9 cellular contexts compared by ENCODE assay signal in genomic region chr6:41488392-41489129, GRCh38. TPM values are rescaled to one million over a fixed set of nuclear protein-coding genes. Genes with fewer than 3 reads are reported as not detected.
DNase-seq lines count a peak whose midpoint lies in the region; ATAC-seq and TF ChIP-seq lines count a peak whose summit lies in the region.
"Had no signal": no experiment of that assay in that cellular context is flagged by ENCODE, and none has a peak within 500 bp of the region (broad histone marks: within the 10 kb centered on the region; RNA-seq: fewer than 3 reads in every experiment).

No MANE protein-coding gene starts in this region.

- H2BK12ac ChIP-seq in mesenchymal stem cell (ENCODE audit: low read length in 2 of 2), result peak overlapping the region; percentile 18 to 70

- CTCF ChIA-PET in HEK293T (lab: Yijun Ruan, JAX), result interaction anchor here (1.4 kb wide), 1 partner anchor 64 kb away, joined by 8 read pairs; no protein-coding TSS in a partner anchor
- CTCF ChIA-PET in WTC11 (lab: Charles Lee), result interaction anchor here (0.7 to 2.6 kb wide), 4 partner anchors 33 to 114 kb away, joined by 3 to 10 read pairs (median 4); no protein-coding TSS in a partner anchor

- H3K18ac ChIP-seq in mesenchymal stem cell (ENCODE audit: low read depth in 1 of 2, low read length in 2 of 2), result peak overlapping the region; percentile 52 to 55

- no peak overlapping the region; the same call in 1 of the 2 replicates for H3K4me3 Mint-ChIP-seq in WTC11
- H3K4me3 Mint-ChIP-seq: activated CD4-positive, alpha-beta memory T cell treated with anti-CD3 and anti-CD28 coated beads for 36 hours had no signal

- peak overlapping the region; percentile 70 for H4K8ac ChIP-seq in mesenchymal stem cell (ENCODE audit: low read length)

- no peak overlapping the region for H3K23ac ChIP-seq in mesenchymal stem cell (ENCODE audit: low read length in 2 of 2)

- no peak overlapping the region for H3K4ac ChIP-seq in mesenchymal stem cell (ENCODE audit: low read depth in 1 of 2, low read length in 2 of 2)

- H3K79me1 ChIP-seq in mesenchymal stem cell (replicated peaks; ENCODE audit: low read length, poor library complexity, severe bottlenecking), result no peaks in the 10 kb centered on the region

- H3K9me3 Mint-ChIP-seq in WTC11, result no peaks in the 10 kb centered on the region
- H3K9me3 Mint-ChIP-seq: activated CD4-positive, alpha-beta memory T cell treated with anti-CD3 and anti-CD28 coated beads for 36 hours had no signal

- no peak overlapping the region for H3K14ac ChIP-seq in mesenchymal stem cell (ENCODE audit: low read length in 2 of 2)

- no peak overlapping the region for H2BK120ac ChIP-seq in mesenchymal stem cell (ENCODE audit: low read depth, low read length)

- POLR2A ChIA-PET in HEK293T (lab: Yijun Ruan, JAX) (no interaction called here), WTC11 (lab: Charles Lee) (interaction anchor here (0.6 kb wide), 1 partner anchor 115 kb away, joined by 3 read pairs; no protein-coding TSS in a partner anchor)

- H3K4me1 Mint-ChIP-seq in WTC11, result peaks cover 53% of the 10 kb centered on the region

- no peak for TF ChIP-seq CTCF in WTC11 (IDR thresholded peaks at IDR 0.05)

- H3K4me1 ChIP-seq in mesenchymal stem cell (ENCODE audit: control insufficient read depth, insufficient read depth, low read depth, low read length), result peaks cover 24% of the 10 kb centered on the region

- H3K36me3 Mint-ChIP-seq in WTC11, result no peaks in the 10 kb centered on the region
- H3K36me3 Mint-ChIP-seq: activated CD4-positive, alpha-beta memory T cell treated with anti-CD3 and anti-CD28 coated beads for 36 hours had no signal

- 5% methylated on average over 12 of the region's 13 CpGs for WGBS in mesenchymal stem cell

- ATAC-seq in WTC11 (peak; percentile 73), HG02970 (IDR thresholded peaks at IDR 0.05; ENCODE audit: low FRiP score, unreplicated experiment) (no peak), left lobe of liver (no peak)

- H3K27me3 ChIP-seq in mesenchymal stem cell (ENCODE audit: control insufficient read depth in 1 of 2, insufficient read depth in 1 of 2, low read length in 2 of 2), result peaks cover 21 to 28% of the 10 kb centered on the region in 2 experiments

- no peaks in the 10 kb centered on the region for H3K9me3 ChIP-seq in mesenchymal stem cell (ENCODE audit: control insufficient read depth, low read length)

- H3K27ac ChIP-seq in mesenchymal stem cell (ENCODE audit: low read length, poor library complexity, severe bottlenecking), result peak overlapping the region; percentile 41

- peak overlapping the region; percentile 87 for H2BK15ac ChIP-seq in mesenchymal stem cell (ENCODE audit: low read depth, poor library complexity, severe bottlenecking)

- H3K4me2 ChIP-seq in mesenchymal stem cell (ENCODE audit: low read length, poor library complexity, severe bottlenecking), result peak overlapping the region; percentile 52

- peak overlapping the region; percentile 25 for H2BK5ac ChIP-seq in mesenchymal stem cell (ENCODE audit: low read depth, low read length, poor library complexity, severe bottlenecking)

- peak overlapping the region in 1 of 2 experiments; percentile 4 for H3K4me3 ChIP-seq in mesenchymal stem cell (ENCODE audit: insufficient read depth in 1 of 2, low read depth in 1 of 2, low read length in 2 of 2)

- H3K27me3 Mint-ChIP-seq in WTC11 (ENCODE audit: low read depth), result peaks cover 46% of the 10 kb centered on the region

- H2AK5ac ChIP-seq in mesenchymal stem cell (ENCODE audit: low read length, severe bottlenecking), result no peak overlapping the region

- no peaks in the 10 kb centered on the region for H3K36me3 ChIP-seq in mesenchymal stem cell (ENCODE audit: control insufficient read depth in 1 of 2, insufficient read depth in 2 of 2, low read depth in 1 of 2, low read length in 2 of 2)

- H3K9ac ChIP-seq in mesenchymal stem cell (ENCODE audit: low read length), result no peak overlapping the region

- peak overlapping the region; percentile 43 for H4K91ac ChIP-seq in mesenchymal stem cell (ENCODE audit: low read length)

- DNase-seq in AG20443 (ENCODE audit: low spot score), result peak; percentile 82
- peak; percentile 52 for DNase-seq in HEK293T (ENCODE audit: extremely low spot score)
- peak; percentile 57 for DNase-seq in WTC11 (ENCODE audit: low spot score)
- DNase-seq in mesenchymal stem cell, result peak; percentile 93
- DNase-seq in D341Med (ENCODE audit: low spot score), result no peak
- DNase-seq in activated CD4-positive, alpha-beta T cell treated with anti-CD3 and anti-CD28 coated beads, Interleukin-2, amount 50 U/mL, for 4 hours, result no peak
- no peak for DNase-seq in left lobe of liver (ENCODE audit: low spot score)
- DNase-seq: activated CD4-positive, alpha-beta memory T cell treated with anti-CD3 and anti-CD28 coated beads for 36 hours had no signal

- H2AFZ ChIP-seq in mesenchymal stem cell (ENCODE audit: low read depth, low read length), result no peak overlapping the region

- H3K27ac Mint-ChIP-seq in WTC11, result no peak overlapping the region
- H3K27ac Mint-ChIP-seq: activated CD4-positive, alpha-beta memory T cell treated with anti-CD3 and anti-CD28 coated beads for 36 hours had no signal

TF ChIP-seq in HEK293T, 16 proteins besides CTCF, POLR2A, EP300 and RAD21:
- TF ChIP-seq ELF4 (IDR thresholded peaks at IDR 0.05), result no peak
- 0 out of 2 replicates have a peak, but pooled peaks have one; percentile 27 for TF ChIP-seq FOXM1 (IDR thresholded peaks at IDR 0.05; ENCODE audit: borderline replicate concordance)

TF ChIP-seq in WTC11, 78 proteins besides CTCF, POLR2A, EP300 and RAD21:
- no peak for TF ChIP-seq AR (CRISPR knock-in tag; IDR thresholded peaks at IDR 0.05)
- 0 out of 2 replicates have a peak, but pooled peaks have one; percentile 22 for TF ChIP-seq HMGXB4 (CRISPR knock-in tag; IDR thresholded peaks at IDR 0.05)

RNA-seq across cellular contexts. Expression of gene FOXP4, which starts 57.6 kb away (rescaled TPM):
- 19.5 to 36.6 TPM (median 19.8 TPM) in 3 replicates for total RNA-seq in WTC11 (2021)
- 23.4 TPM for polyA plus RNA-seq in mesenchymal stem cell (2013, experiment 1 of 2)
- 22.7 TPM for polyA plus RNA-seq in mesenchymal stem cell (2013, experiment 2 of 2)
- total RNA-seq in left lobe of liver, result 24.6 TPM

Comparison
In these comparisons a context has a peak if more than half of its experiments do, and no peak if none do; other contexts are left out.
1. DNase-seq: peak in AG20443 (single experiment), HEK293T (single experiment), WTC11 (single experiment) and mesenchymal stem cell (single experiment); none in D341Med (single experiment), activated CD4-positive, alpha-beta T cell treated with anti-CD3 and anti-CD28 coated beads, Interleukin-2, amount 50 U/mL, for 4 hours (0 of 2) and left lobe of liver (single experiment).